Comparison of ENCODE assay signal across 26 cellular contexts in genomic region chr2:221097949-221098348, GRCh38.
"Had no signal": no experiment of that assay in that cellular context is flagged by ENCODE, and none has a peak within 500 bp of the region (broad histone marks: within the 10 kb centered on the region; RNA-seq: fewer than 3 reads in every experiment).

No MANE protein-coding gene starts in this region.

- H3K27ac ChIP-seq: coronary artery, esophagus muscularis mucosa, heart right ventricle, lower lobe of right lung, ovary, psoas muscle, spleen, testis, tibial artery had no signal

- H3K27me3 Mint-ChIP-seq: stimulated activated memory B cell treated with anti-CD40 and anti-IgM and Interleukin-4, amounts not matched to agents 10 μg/mL and 1 μg/mL and 100 μg/mL, for 72 hours had no signal

- ATAC-seq: heart right ventricle; left colon; left ventricle myocardium superior; lower lobe of right lung; natural killer cell; psoas muscle; stimulated activated memory B cell treated with anti-CD40 and anti-IgM and Interleukin-4, amounts not matched to agents 10 μg/mL and 1 μg/mL and 100 μg/mL, for 72 hours; stimulated activated naive CD8-positive, alpha-beta T cell treated with anti-CD3 and anti-CD28 coated beads, Interleukin-15, Interleukin-2, amounts not matched to agents 100 U/mL and 50 U/mL, for 24 hours had no signal

- H3K27me3 ChIP-seq: esophagus muscularis mucosa, heart right ventricle, ovary, spleen, testis, tibial artery had no signal

- DNase-seq: dermis blood vessel endothelial cell; effector memory CD4-positive, alpha-beta T cell; foreskin melanocyte; glutamatergic neuron; heart right ventricle; hippocampal formation; left colon; left ventricle myocardium superior; lower lobe of right lung; natural killer cell; occipital lobe; ovary; posterior cingulate gyrus; psoas muscle; right cardiac atrium; spleen; stimulated activated CD4-positive, alpha-beta T cell treated with anti-CD3 and anti-CD28 coated beads, Interleukin-4, amount 100 ng/mL, for 4 hours; stimulated activated naive CD8-positive, alpha-beta T cell treated with anti-CD3 and anti-CD28 coated beads, Interleukin-15, Interleukin-2, amounts not matched to agents 100 U/mL and 50 U/mL, for 24 hours; testis; tibial artery had no signal

- H3K4me1 ChIP-seq: lower lobe of right lung, psoas muscle had no signal

- H3K4me1 Mint-ChIP-seq: stimulated activated memory B cell treated with anti-CD40 and anti-IgM and Interleukin-4, amounts not matched to agents 10 μg/mL and 1 μg/mL and 100 μg/mL, for 72 hours had no signal

- H3K36me3 Mint-ChIP-seq: natural killer cell; stimulated activated memory B cell treated with anti-CD40 and anti-IgM and Interleukin-4, amounts not matched to agents 10 μg/mL and 1 μg/mL and 100 μg/mL, for 72 hours; type B pancreatic cell had no signal

- H3K4me3 ChIP-seq: coronary artery, esophagus muscularis mucosa, heart right ventricle, lower lobe of right lung, ovary, psoas muscle, skin epidermis, spleen, testis, tibial artery had no signal

- H3K9me3 Mint-ChIP-seq: natural killer cell; stimulated activated memory B cell treated with anti-CD40 and anti-IgM and Interleukin-4, amounts not matched to agents 10 μg/mL and 1 μg/mL and 100 μg/mL, for 72 hours; type B pancreatic cell had no signal

- H3K4me3 Mint-ChIP-seq: natural killer cell; stimulated activated memory B cell treated with anti-CD40 and anti-IgM and Interleukin-4, amounts not matched to agents 10 μg/mL and 1 μg/mL and 100 μg/mL, for 72 hours; type B pancreatic cell had no signal

- H3K27ac Mint-ChIP-seq: natural killer cell; stimulated activated memory B cell treated with anti-CD40 and anti-IgM and Interleukin-4, amounts not matched to agents 10 μg/mL and 1 μg/mL and 100 μg/mL, for 72 hours; type B pancreatic cell had no signal

- FAIRE-seq: islet of Langerhans had no signal

- H3K9me3 ChIP-seq: esophagus muscularis mucosa, heart right ventricle, lower lobe of right lung, ovary, psoas muscle, testis, tibial artery had no signal

- H3K36me3 ChIP-seq: esophagus muscularis mucosa, heart right ventricle, lower lobe of right lung, ovary, spleen, tibial artery had no signal
